Comparison of ENCODE assay signal across 8 cellular contexts in genomic region chr10:28302668-28303488, GRCh38.
A peak's percentile ranks its signal among the peaks of the same experiment; 100 is the strongest.
DNase-seq lines count a peak whose midpoint lies in the region; ATAC-seq and TF ChIP-seq lines count a peak whose summit lies in the region.

MPP7 (minus strand) TSS chr10:28303064; CDS start chr10:28238604, 64,460 bp downstream.

- H3K27ac Mint-ChIP-seq in dendritic cell treated with granulocyte-macrophage colony-stimulating factor and Interleukin-4, amounts not matched to agents 40 ng/mL and 50 ng/mL, for 4 days, result peak within 1 kb of the TSS; percentile 77

- no peaks in the 10 kb centered on the region for H3K9me3 Mint-ChIP-seq in dendritic cell treated with granulocyte-macrophage colony-stimulating factor and Interleukin-4, amounts not matched to agents 40 ng/mL and 50 ng/mL, for 4 days

- peak within 1 kb of the TSS; percentile 76 for H3K27ac ChIP-seq in C4-2B

- no peaks in the 10 kb centered on the region for H3K27me3 Mint-ChIP-seq in dendritic cell treated with granulocyte-macrophage colony-stimulating factor and Interleukin-4, amounts not matched to agents 40 ng/mL and 50 ng/mL, for 4 days

- ATAC-seq in GM19438 (IDR thresholded peaks at IDR 0.05; ENCODE audit: low read depth, unreplicated experiment) (peak; percentile 99), HG03565 (IDR thresholded peaks at IDR 0.05; ENCODE audit: unreplicated experiment) (peak; percentile 100)

- no peaks in the 10 kb centered on the region for H3K36me3 Mint-ChIP-seq in dendritic cell treated with granulocyte-macrophage colony-stimulating factor and Interleukin-4, amounts not matched to agents 40 ng/mL and 50 ng/mL, for 4 days (ENCODE audit: low read depth)

- peak within 1 kb of the TSS; percentile 84 for H3K4me3 Mint-ChIP-seq in dendritic cell treated with granulocyte-macrophage colony-stimulating factor and Interleukin-4, amounts not matched to agents 40 ng/mL and 50 ng/mL, for 4 days

- H3K4me1 Mint-ChIP-seq in dendritic cell treated with granulocyte-macrophage colony-stimulating factor and Interleukin-4, amounts not matched to agents 40 ng/mL and 50 ng/mL, for 4 days (ENCODE audit: low read depth), result peaks cover 38% of the 10 kb centered on the region

- peak; percentile 96 for DNase-seq in NCI-H748 (lab: John Stamatoyannopoulos, UW; ENCODE audit: unreplicated experiment)
- peak; percentile 90 to 94 for DNase-seq in activated CD4-positive, alpha-beta T cell treated with anti-CD3 and anti-CD28 coated beads, Interleukin-2, amount 50 U/mL, for 24 hours (ENCODE audit: low read depth in 1 of 2, low spot score in 1 of 2)
- DNase-seq in left kidney (ENCODE audit: low read depth, low spot score), result peak; percentile 99
- peak; percentile 95 for DNase-seq in stimulated activated CD4-positive, alpha-beta T cell treated with anti-CD3 and anti-CD28 coated beads, Interleukin-1b, Interleukin-23, amount 100 ng/mL, for 4 hours (ENCODE audit: low read depth in 2 of 2)

- TF ChIP-seq CTCF in C4-2B (conservative IDR thresholded peaks at IDR 0.05), result peak; percentile 69

- intact Hi-C loops in dendritic cell treated with granulocyte-macrophage colony-stimulating factor and Interleukin-4, amounts not matched to agents 40 ng/mL and 50 ng/mL, for 4 days (cut with micrococcal nuclease), result loop anchor here (2.0 kb wide), 1 partner anchor 78 kb away; no protein-coding TSS in a partner anchor

Comparison
In these comparisons a context has a peak if more than half of its experiments do, and no peak if none do; other contexts are left out.
1. Peak in every context shown above with its lines: DNase-seq, ATAC-seq and H3K27ac ChIP-seq.